In genomic region chr9:122453677-122454135, GRCh38 we compare ENCODE assay signal across 17 cellular contexts. TPM values are rescaled to one million over a fixed set of nuclear protein-coding genes. Genes with fewer than 3 reads are reported as not detected.
"Had no signal": no experiment of that assay in that cellular context is flagged by ENCODE, and none has a peak within 500 bp of the region (broad histone marks: within the 10 kb centered on the region; RNA-seq: fewer than 3 reads in every experiment).

No MANE protein-coding gene starts in this region.

- H3K27ac ChIP-seq: coronary artery, esophagus squamous epithelium, lower lobe of right lung, tibial artery had no signal

- DNase-seq: activated B cell treated with CpG ODN at 0.5 μM for 24 hours; activated CD4-positive, alpha-beta memory T cell treated with anti-CD3 and anti-CD28 coated beads for 36 hours; activated CD4-positive, alpha-beta T cell treated with anti-CD3 and anti-CD28 coated beads for 4 hours; effector CD8-positive, alpha-beta T cell; esophagus squamous epithelium; islet precursor cell; lower lobe of right lung; stimulated activated CD4-positive, alpha-beta T cell treated with anti-CD3 and anti-CD28 coated beads, Interleukin-2, amount 100 ng/mL, for 24 hours; stimulated activated naive CD8-positive, alpha-beta T cell treated with anti-CD3 and anti-CD28 coated beads, Interleukin-15, Interleukin-2, amounts not matched to agents 100 U/mL and 50 U/mL, for 24 hours; tibial artery had no signal

- H3K9me3 ChIP-seq: esophagus squamous epithelium, lower lobe of right lung, tibial artery had no signal

- FAIRE-seq: frontal cortex had no signal

- H3K27me3 ChIP-seq: esophagus squamous epithelium, tibial artery had no signal

- H3K4me3 ChIP-seq: coronary artery, esophagus squamous epithelium, lower lobe of right lung, tibial artery had no signal

- H3K4me1 ChIP-seq: lower lobe of right lung, tibial artery had no signal

- H3K36me3 ChIP-seq: esophagus squamous epithelium, lower lobe of right lung, tibial artery had no signal

RNA-seq across cellular contexts. Expression of gene OR1J1, which starts 24.0 kb away (rescaled TPM):
- total RNA-seq: activated B cell treated with CpG ODN at 0.5 μM for 24 hours; activated CD4-positive, alpha-beta memory T cell treated with anti-CD3 and anti-CD28 coated beads for 36 hours; activated CD8-positive, alpha-beta memory T cell treated with anti-CD3 and anti-CD28 coated beads, Interleukin-2, amount 10 ng/mL, durations not matched to agents 7 days and 5 days; esophagus squamous epithelium; frontal cortex; lower lobe of right lung; progenitor cell of endocrine pancreas; skeletal muscle tissue; T-helper 2 cell treated with Interferon-gamma antibody and Interleukin-4, amounts not matched to agents 100 ng/mL and 5 ng/mL, for 36 hours; urinary bladder had no signal
- polyA plus RNA-seq: urinary bladder had no signal

RNA-seq across cellular contexts. Expression of gene OR1J2, which starts 56.9 kb away (rescaled TPM):
- total RNA-seq: activated B cell treated with CpG ODN at 0.5 μM for 24 hours; activated CD4-positive, alpha-beta memory T cell treated with anti-CD3 and anti-CD28 coated beads for 36 hours; activated CD8-positive, alpha-beta memory T cell treated with anti-CD3 and anti-CD28 coated beads, Interleukin-2, amount 10 ng/mL, durations not matched to agents 7 days and 5 days; esophagus squamous epithelium; frontal cortex; lower lobe of right lung; progenitor cell of endocrine pancreas; skeletal muscle tissue; T-helper 2 cell treated with Interferon-gamma antibody and Interleukin-4, amounts not matched to agents 100 ng/mL and 5 ng/mL, for 36 hours; urinary bladder had no signal
- polyA plus RNA-seq: urinary bladder had no signal
